7 cellular contexts compared by ENCODE assay signal in the genomic region with DNA sequence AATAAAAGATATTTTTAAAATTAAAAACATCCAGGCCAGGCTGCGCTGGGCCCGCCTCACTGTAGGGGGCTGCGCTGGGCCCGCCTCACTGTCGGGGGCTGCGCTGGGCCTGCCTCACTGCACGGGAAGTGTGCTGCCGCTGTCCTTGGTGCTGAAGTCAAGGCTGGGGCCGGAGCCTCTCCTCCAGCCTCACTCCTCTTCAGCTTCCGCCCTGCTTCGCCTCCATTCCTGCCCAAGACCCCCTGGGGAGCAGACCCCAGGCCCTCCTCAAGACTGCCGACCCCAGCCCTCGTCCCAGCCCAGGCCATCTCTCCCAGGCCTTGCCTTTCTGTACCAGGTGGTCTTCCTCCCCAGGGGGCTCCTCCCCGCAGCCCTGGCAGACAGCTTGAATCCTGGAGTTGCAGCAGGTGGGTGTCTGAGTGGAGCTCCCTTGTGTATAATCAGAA. TPM values are rescaled to one million over a fixed set of nuclear protein-coding genes. Genes with fewer than 3 reads are reported as not detected.
A peak's percentile ranks its signal among the peaks of the same experiment; 100 is the strongest.
DNase-seq lines count a peak whose midpoint lies in the region; ATAC-seq and TF ChIP-seq lines count a peak whose summit lies in the region.

No MANE protein-coding gene starts in this region.

- WGBS in liver: 63% methylated on average over 14 of the region's 14 CpGs

- peak; percentile 19 to 88 for DNase-seq in HAP-1 (ENCODE audit: low spot score in 2 of 2)
- peak; percentile 52 for DNase-seq in activated naive CD4-positive, alpha-beta T cell treated with Interleukin-2 at 50 U/mL for 16 hours

- H3K4me1 ChIP-seq in HAP-1 (no peaks in the 10 kb centered on the region), liver (ENCODE audit: control insufficient read depth in 4 of 4, insufficient read depth in 4 of 4, low read length in 3 of 4) (peaks cover 0 to 4% (median 0%) of the 10 kb centered on the region in 4 donors)

- no peak for TF ChIP-seq CTCF in liver (IDR thresholded peaks at IDR 0.05; ENCODE audit: low read depth, low read length, missing input control)

- TF ChIP-seq RAD21 in liver (IDR thresholded peaks at IDR 0.05): no peak

- in situ Hi-C loops in HAP-1 (cut with MboI; ENCODE audit: low sequenced_read_pairs): no loop called here

- peaks cover 10% of the 10 kb centered on the region for H3K27me3 ChIP-seq in HAP-1 (ENCODE audit: low read depth)
- H3K27me3 ChIP-seq in liver (ENCODE audit: control insufficient read depth in 4 of 4, insufficient read depth in 4 of 4, low read length in 3 of 4): no peaks in the 10 kb centered on the region

- ATAC-seq in GM19324 (IDR thresholded peaks at IDR 0.05; ENCODE audit: low FRiP score, unreplicated experiment) (no peak), HG03354 (IDR thresholded peaks at IDR 0.05; ENCODE audit: poor library complexity, severe bottlenecking, unreplicated experiment) (no peak), HG03442 (IDR thresholded peaks at IDR 0.05; ENCODE audit: unreplicated experiment) (no peak)

- H3K36me3 ChIP-seq in HAP-1 (replicated peaks): no peaks in the 10 kb centered on the region
- peaks cover 0 to 2% (median under 1%) of the 10 kb centered on the region in 4 donors for H3K36me3 ChIP-seq in liver (ENCODE audit: control insufficient read depth in 4 of 4, insufficient read depth in 3 of 4, low read depth in 1 of 4, low read length in 3 of 4)

- H3K9me3 ChIP-seq in HAP-1: no peaks in the 10 kb centered on the region
- H3K9me3 ChIP-seq in liver (ENCODE audit: control insufficient read depth in 4 of 4, low read length in 3 of 4): no peaks in the 10 kb centered on the region

- H3K9ac ChIP-seq in liver (ENCODE audit: low read depth in 1 of 2, low read length in 2 of 2): no peak overlapping the region

- H3K27ac ChIP-seq in liver (ENCODE audit: low read depth in 1 of 2, low read length in 2 of 2): no peak overlapping the region

- H3K4me3 ChIP-seq in HAP-1: no peak overlapping the region
- H3K4me3 ChIP-seq in liver (ENCODE audit: low read depth in 1 of 3, low read length in 3 of 3): no peak overlapping the region

TF ChIP-seq in PFSK-1, 5 proteins besides CTCF, POLR2A, EP300 and RAD21:
- TF ChIP-seq FOXP2 (optimal IDR thresholded peaks at IDR 0.05; ENCODE audit: borderline replicate concordance, extremely low read depth, extremely low read length, insufficient read depth): no peak
- TF ChIP-seq, protein P1, sequence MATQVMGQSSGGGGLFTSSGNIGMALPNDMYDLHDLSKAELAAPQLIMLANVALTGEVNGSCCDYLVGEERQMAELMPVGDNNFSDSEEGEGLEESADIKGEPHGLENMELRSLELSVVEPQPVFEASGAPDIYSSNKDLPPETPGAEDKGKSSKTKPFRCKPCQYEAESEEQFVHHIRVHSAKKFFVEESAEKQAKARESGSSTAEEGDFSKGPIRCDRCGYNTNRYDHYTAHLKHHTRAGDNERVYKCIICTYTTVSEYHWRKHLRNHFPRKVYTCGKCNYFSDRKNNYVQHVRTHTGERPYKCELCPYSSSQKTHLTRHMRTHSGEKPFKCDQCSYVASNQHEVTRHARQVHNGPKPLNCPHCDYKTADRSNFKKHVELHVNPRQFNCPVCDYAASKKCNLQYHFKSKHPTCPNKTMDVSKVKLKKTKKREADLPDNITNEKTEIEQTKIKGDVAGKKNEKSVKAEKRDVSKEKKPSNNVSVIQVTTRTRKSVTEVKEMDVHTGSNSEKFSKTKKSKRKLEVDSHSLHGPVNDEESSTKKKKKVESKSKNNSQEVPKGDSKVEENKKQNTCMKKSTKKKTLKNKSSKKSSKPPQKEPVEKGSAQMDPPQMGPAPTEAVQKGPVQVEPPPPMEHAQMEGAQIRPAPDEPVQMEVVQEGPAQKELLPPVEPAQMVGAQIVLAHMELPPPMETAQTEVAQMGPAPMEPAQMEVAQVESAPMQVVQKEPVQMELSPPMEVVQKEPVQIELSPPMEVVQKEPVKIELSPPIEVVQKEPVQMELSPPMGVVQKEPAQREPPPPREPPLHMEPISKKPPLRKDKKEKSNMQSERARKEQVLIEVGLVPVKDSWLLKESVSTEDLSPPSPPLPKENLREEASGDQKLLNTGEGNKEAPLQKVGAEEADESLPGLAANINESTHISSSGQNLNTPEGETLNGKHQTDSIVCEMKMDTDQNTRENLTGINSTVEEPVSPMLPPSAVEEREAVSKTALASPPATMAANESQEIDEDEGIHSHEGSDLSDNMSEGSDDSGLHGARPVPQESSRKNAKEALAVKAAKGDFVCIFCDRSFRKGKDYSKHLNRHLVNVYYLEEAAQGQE (IDR thresholded peaks at IDR 0.05; ENCODE audit: insufficient read depth in 1 of 2, low read depth in 2 of 2, low read length in 2 of 2): peak; percentile 98 to 99
- TF ChIP-seq TAF1 (IDR thresholded peaks at IDR 0.05; ENCODE audit: borderline replicate concordance, insufficient read depth, low read length): no peak
- TF ChIP-seq SIN3A (IDR thresholded peaks at IDR 0.05; ENCODE audit: borderline replicate concordance, insufficient read depth, low read length): peak; percentile 43; the same call in 1 of the 2 replicates
- TF ChIP-seq POLR2AphosphoS5 (IDR thresholded peaks at IDR 0.05; ENCODE audit: low read depth, low read length): no peak
TF ChIP-seq in PFSK-1: peak in this region for 2.

TF ChIP-seq in liver, 16 proteins besides CTCF, POLR2A, EP300 and RAD21:
- TF ChIP-seq, protein P1 (IDR thresholded peaks at IDR 0.05): peak; percentile 98
- TF ChIP-seq GABPA (IDR thresholded peaks at IDR 0.05 in 1 of 2, conservative IDR thresholded peaks at IDR 0.05 in 1 of 2) (no peak), EGR1 (IDR thresholded peaks at IDR 0.05; ENCODE audit: low read depth in 2 of 2) (no peak)

RNA-seq across cellular contexts. Expression of a gene that starts 26.2 kb away (rescaled TPM):
- polyA plus RNA-seq in PFSK-1 (2012; ENCODE audit: insufficient read length, low read depth): 53.8 TPM
- total RNA-seq in liver: 10 to 100 TPM in 1 of 2 donors, 1 to 10 TPM in 1; 5.7 to 10.7 TPM
- 10 to 100 TPM in 1 of 2 donors, 1 to 10 TPM in 1; 5.8 to 11.9 TPM for polyA plus RNA-seq in liver

RNA-seq across cellular contexts. Expression of a gene that starts 35.3 kb away (rescaled TPM):
- polyA plus RNA-seq in PFSK-1 (2012; ENCODE audit: insufficient read length, low read depth): 29.6 TPM
- total RNA-seq in liver: under 1 TPM in 1 of 2 donors, not detected in 1; under 0.01 TPM
- polyA plus RNA-seq in liver: not detected
